ENCODE assay signal across 20 cellular contexts in genomic region chr16:51133130-51133529, GRCh38. TPM values are rescaled to one million over a fixed set of nuclear protein-coding genes. Genes with fewer than 3 reads are reported as not detected.
DNase-seq lines count a peak whose midpoint lies in the region; ATAC-seq and TF ChIP-seq lines count a peak whose summit lies in the region.
"Had no signal": no experiment of that assay in that cellular context is flagged by ENCODE, and none has a peak within 500 bp of the region (broad histone marks: within the 10 kb centered on the region; RNA-seq: fewer than 3 reads in every experiment).

No MANE protein-coding gene starts in this region.

- no peaks in the 10 kb centered on the region for H3K9me3 Mint-ChIP-seq in WTC11
- H3K9me3 Mint-ChIP-seq: activated naive CD4-positive, alpha-beta T cell treated with anti-CD3 and anti-CD28 coated beads, Interleukin-2, amount 50 U/mL, for 72 hours had no signal

- no peaks in the 10 kb centered on the region for H3K9me3 ChIP-seq in smooth muscle cell (replicated peaks; ENCODE audit: low read depth)

- H3K4me2 ChIP-seq in smooth muscle cell, result peak overlapping the region; percentile 95

- ATAC-seq in WTC11 (peak; percentile 40), HG03045 (IDR thresholded peaks at IDR 0.05; ENCODE audit: unreplicated experiment) (no peak)
- ATAC-seq: activated naive CD4-positive, alpha-beta T cell treated with anti-CD3 and anti-CD28 coated beads, Interleukin-2, amount 50 U/mL, for 72 hours; HCT116; left ventricle myocardium superior; sciatic nerve; stimulated activated effector memory CD8-positive, alpha-beta T cell treated with anti-CD3 and anti-CD28 coated beads, Interleukin-12 subunit alpha, Interleukin-12 subunit beta, amount 100 ng/mL, for 72 hours had no signal

- POLR2A ChIA-PET in WTC11 (lab: Charles Lee), result interaction anchor here (0.6 to 2.0 kb wide), 3 partner anchors 11 to 622 kb away, joined by 3 to 8 read pairs (median 6); no protein-coding TSS in a partner anchor

- TF ChIP-seq CTCF in WTC11 (IDR thresholded peaks at IDR 0.05) (no peak), smooth muscle cell (IDR thresholded peaks at IDR 0.05; ENCODE audit: borderline replicate concordance, insufficient read depth, poor library complexity, severe bottlenecking) (no peak)

- peaks cover 11% of the 10 kb centered on the region for H3F3A ChIP-seq in smooth muscle cell (ENCODE audit: low read depth)

- H3K36me3 Mint-ChIP-seq in WTC11, result peaks cover 19% of the 10 kb centered on the region
- H3K36me3 Mint-ChIP-seq: IgD-negative memory B cell; stimulated activated effector memory CD8-positive, alpha-beta T cell treated with anti-CD3 and anti-CD28 coated beads, Interleukin-12 subunit alpha, Interleukin-12 subunit beta, amount 100 ng/mL, for 72 hours had no signal

- H3K4me3 ChIP-seq in H7 (ENCODE audit: insufficient read depth, low read depth, low read length), result peak overlapping the region; percentile 65
- H3K4me3 ChIP-seq in smooth muscle cell, result peak overlapping the region; percentile 53

- peak overlapping the region; percentile 92 for H3K4me3 Mint-ChIP-seq in WTC11
- H3K4me3 Mint-ChIP-seq: IgD-negative memory B cell; stimulated activated effector memory CD8-positive, alpha-beta T cell treated with anti-CD3 and anti-CD28 coated beads, Interleukin-12 subunit alpha, Interleukin-12 subunit beta, amount 100 ng/mL, for 72 hours had no signal

- peaks cover 36% of the 10 kb centered on the region for H3K4me1 ChIP-seq in smooth muscle cell (ENCODE audit: low read depth)

- no peaks in the 10 kb centered on the region for H3K27me3 Mint-ChIP-seq in WTC11 (ENCODE audit: low read depth)

- peaks cover 42% of the 10 kb centered on the region for H3K4me1 Mint-ChIP-seq in WTC11
- H3K4me1 Mint-ChIP-seq: stimulated activated effector memory CD8-positive, alpha-beta T cell treated with anti-CD3 and anti-CD28 coated beads, Interleukin-12 subunit alpha, Interleukin-12 subunit beta, amount 100 ng/mL, for 72 hours had no signal

- peak overlapping the region; percentile 22 for H3K9ac ChIP-seq in smooth muscle cell (ENCODE audit: low read depth)

- CTCF ChIA-PET in WTC11 (lab: Charles Lee), result interaction anchor here (0.7 to 1.4 kb wide), 11 partner anchors 8 to 1921 kb away, joined by 3 to 7 read pairs (median 4); partner anchors contain the start of gene CHD9

- 0% methylated on average over 7 of the region's 9 CpGs for WGBS in smooth muscle cell (ENCODE audit: low lambda C conversion rate)

- H3K36me3 ChIP-seq in H7 (replicated peaks; ENCODE audit: control insufficient read depth, insufficient read depth, low read length) (no peaks in the 10 kb centered on the region; the same call in 1 of the 2 replicates), smooth muscle cell (ENCODE audit: low read depth) (no peaks in the 10 kb centered on the region)

- peak overlapping the region; percentile 28 for H3K27ac ChIP-seq in smooth muscle cell (ENCODE audit: low read depth)

- peak; percentile 80 for DNase-seq in H7
- peak; percentile 32 for DNase-seq in WTC11 (ENCODE audit: low spot score)
- DNase-seq in islet precursor cell, result peak; percentile 84
- DNase-seq in smooth muscle cell (lab: John Stamatoyannopoulos, UW; ENCODE audit: unreplicated experiment), result no peak
- no peak for DNase-seq in mesenteric fat pad (ENCODE audit: low spot score)
- DNase-seq in NCI-H2107 treated with DMSO at 0.1 percent for 48 hours (lab: John Stamatoyannopoulos, UW; ENCODE audit: unreplicated experiment), result no peak
- DNase-seq: activated CD4-positive, alpha-beta T cell treated with anti-CD3 and anti-CD28 coated beads for 1 hour; DND-41; left ventricle myocardium superior; MM.1S; NCI-H1436 treated with DMSO at 0.1 percent for 48 hours; NCI-H2171 treated with DMSO at 0.1 percent for 48 hours; NCI-H748 treated with DMSO at 0.1 percent for 48 hours; SHP77 had no signal

- no peaks in the 10 kb centered on the region for H4K20me1 ChIP-seq in smooth muscle cell (ENCODE audit: low read depth)

- H3K79me2 ChIP-seq in smooth muscle cell (ENCODE audit: low read depth), result no peaks in the 10 kb centered on the region

- H3K27me3 ChIP-seq in H7 (ENCODE audit: control insufficient read depth, insufficient read depth, low read length) (no peaks in the 10 kb centered on the region; the same call in 1 of the 2 replicates), smooth muscle cell (ENCODE audit: low read depth) (no peaks in the 10 kb centered on the region)

- H3K27ac Mint-ChIP-seq in WTC11, result no peak overlapping the region
- H3K27ac Mint-ChIP-seq: activated naive CD4-positive, alpha-beta T cell treated with anti-CD3 and anti-CD28 coated beads, Interleukin-2, amount 50 U/mL, for 72 hours; IgD-negative memory B cell; stimulated activated effector memory CD8-positive, alpha-beta T cell treated with anti-CD3 and anti-CD28 coated beads, Interleukin-12 subunit alpha, Interleukin-12 subunit beta, amount 100 ng/mL, for 72 hours had no signal

- peak overlapping the region; percentile 98 for H2AFZ ChIP-seq in smooth muscle cell (ENCODE audit: low read depth)

TF ChIP-seq in WTC11, 78 proteins besides CTCF, POLR2A, EP300 and RAD21:
- no peak for TF ChIP-seq CREM (CRISPR knock-in tag; IDR thresholded peaks at IDR 0.05)
- no peak for TF ChIP-seq STAT6 (CRISPR knock-in tag; conservative IDR thresholded peaks at IDR 0.05; ENCODE audit: low read depth)
- TF ChIP-seq TEAD4 (CRISPR knock-in tag; IDR thresholded peaks at IDR 0.05), result no peak
- no peak for TF ChIP-seq ZNF138 (CRISPR knock-in tag; conservative IDR thresholded peaks at IDR 0.05)
- TF ChIP-seq PRRX2 (CRISPR knock-in tag; IDR thresholded peaks at IDR 0.05), result no peak
- TF ChIP-seq ZNF425 (CRISPR knock-in tag; conservative IDR thresholded peaks at IDR 0.05), result no peak
- no peak for TF ChIP-seq ZNF232 (CRISPR knock-in tag; IDR thresholded peaks at IDR 0.05)
- TF ChIP-seq KAT7 (CRISPR knock-in tag; IDR thresholded peaks at IDR 0.05; ENCODE audit: borderline replicate concordance), result no peak
- TF ChIP-seq ZNF416 (CRISPR knock-in tag; IDR thresholded peaks at IDR 0.05), result no peak
- no peak for TF ChIP-seq FOXP4 (CRISPR knock-in tag; IDR thresholded peaks at IDR 0.05)
- TF ChIP-seq HMGA2 (CRISPR knock-in tag; IDR thresholded peaks at IDR 0.05), result no peak
- TF ChIP-seq NR2C2 (CRISPR knock-in tag; IDR thresholded peaks at IDR 0.05), result no peak
- TF ChIP-seq ZNF671 (CRISPR knock-in tag; IDR thresholded peaks at IDR 0.05), result no peak
- TF ChIP-seq RELA (CRISPR knock-in tag; IDR thresholded peaks at IDR 0.05; ENCODE audit: borderline replicate concordance), result no peak

RNA-seq across cellular contexts. Expression of gene SALL1, which starts 17.9 kb away (rescaled TPM):
- 33.4 and 38.2 TPM in 2 replicates for total RNA-seq in H7 (2014; rRNA removed; shearing (Covaris generic))
- total RNA-seq in WTC11 (2021) (63.9 to 67.0 TPM (median 65.0 TPM) in 3 replicates), smooth muscle cell (1.7 and 6.2 TPM in 2 replicates), mesenteric fat pad (0.45 TPM)
- 1.6 and 2.2 TPM in 2 replicates for polyA plus RNA-seq in smooth muscle cell
- total RNA-seq: activated naive CD4-positive, alpha-beta T cell treated with anti-CD3 and anti-CD28 coated beads, Interleukin-2, amount 50 U/mL, for 72 hours; left ventricle myocardium superior had no signal
- polyA plus RNA-seq: IgD-negative memory B cell had no signal

Comparison
In these comparisons a context has a peak if more than half of its experiments do, and no peak if none do; other contexts are left out.
1. DNase-seq: peak in H7 (single experiment), WTC11 (single experiment) and islet precursor cell (single experiment); none in smooth muscle cell (single experiment), mesenteric fat pad (single experiment) and NCI-H2107 treated with DMSO at 0.1 percent for 48 hours (single experiment).